22 cellular contexts compared by ENCODE assay signal in genomic region chr4:128721896-128722295, GRCh38.
"Had no signal": no experiment of that assay in that cellular context is flagged by ENCODE, and none has a peak within 500 bp of the region (broad histone marks: within the 10 kb centered on the region; RNA-seq: fewer than 3 reads in every experiment).

No MANE protein-coding gene starts in this region.

- H3K9me3 ChIP-seq: gastroesophageal sphincter, heart right ventricle, lower lobe of right lung, ovary, psoas muscle, thoracic aorta had no signal

- H3K27ac ChIP-seq: brain microvascular endothelial cell, gastroesophageal sphincter, heart right ventricle, lower lobe of right lung, ovary, psoas muscle, thoracic aorta had no signal

- H3K36me3 ChIP-seq: brain microvascular endothelial cell, gastroesophageal sphincter, heart right ventricle, lower lobe of right lung, ovary, thoracic aorta had no signal

- H3K9me3 Mint-ChIP-seq: activated T-cell treated with anti-CD3 and anti-CD28 coated beads, Interleukin-2, amount 50 U/mL, for 72 hours had no signal

- DNase-seq: activated CD4-positive, alpha-beta T cell treated with anti-CD3 and anti-CD28 coated beads for 1 hour; activated CD8-positive, alpha-beta memory T cell treated with anti-CD3 and anti-CD28 coated beads for 24 hours; activated CD8-positive, alpha-beta memory T cell treated with anti-CD3 and anti-CD28 coated beads, Interleukin-2, amount 50 U/mL, for 48 hours; activated effector memory CD4-positive, alpha-beta T cell treated with anti-CD3 and anti-CD28 coated beads, Interleukin-2, amount 50 U/mL, for 16 hours; activated naive CD4-positive, alpha-beta T cell treated with anti-CD3 and anti-CD28 coated beads, Interleukin-2, amount 50 U/mL, for 16 hours; activated T-cell treated with anti-CD3 and anti-CD28 coated beads, Interleukin-2, amount 50 U/mL, for 72 hours; aorta; brain microvascular endothelial cell; central memory CD4-positive, alpha-beta T cell; erythroblast; heart right ventricle; left cardiac atrium; lower lobe of right lung; midbrain; ovary; psoas muscle; right cardiac atrium; small intestine; stimulated activated CD4-positive, alpha-beta T cell treated with anti-CD3 and anti-CD28 coated beads, Interleukin-4, amount 100 ng/mL, for 1 hour had no signal

- ATAC-seq: activated T-cell treated with anti-CD3 and anti-CD28 coated beads, Interleukin-2, amount 50 U/mL, for 72 hours; gastroesophageal sphincter; heart right ventricle; left cardiac atrium; lower lobe of right lung; psoas muscle; right cardiac atrium had no signal

- H3K4me3 Mint-ChIP-seq: activated T-cell treated with anti-CD3 and anti-CD28 coated beads, Interleukin-2, amount 50 U/mL, for 72 hours; neural crest cell had no signal

- H3K4me1 ChIP-seq: lower lobe of right lung, psoas muscle had no signal

- H3K27ac Mint-ChIP-seq: activated T-cell treated with anti-CD3 and anti-CD28 coated beads, Interleukin-2, amount 50 U/mL, for 72 hours had no signal

- H3K27me3 ChIP-seq: brain microvascular endothelial cell, gastroesophageal sphincter, heart right ventricle, ovary had no signal

- H3K4me3 ChIP-seq: gastroesophageal sphincter, heart right ventricle, lower lobe of right lung, ovary, psoas muscle, thoracic aorta had no signal
